ENCODE assay signal across 13 cellular contexts in genomic region chr9:68983008-68983411, GRCh38. TPM values are rescaled to one million over a fixed set of nuclear protein-coding genes. Genes with fewer than 3 reads are reported as not detected.
DNase-seq lines count a peak whose midpoint lies in the region; ATAC-seq lines count a peak whose summit lies in the region.
"Had no signal": no experiment of that assay in that cellular context is flagged by ENCODE, and none has a peak within 500 bp of the region (broad histone marks: within the 10 kb centered on the region; RNA-seq: fewer than 3 reads in every experiment).

No MANE protein-coding gene starts in this region.

- H3K27ac Mint-ChIP-seq in activated naive CD4-positive, alpha-beta T cell treated with anti-CD3 and anti-CD28 coated beads, Interleukin-2, amount 10 ng/mL, durations not matched to agents 7 days and 5 days: no peak overlapping the region
- H3K27ac Mint-ChIP-seq: activated naive CD4-positive, alpha-beta T cell treated with anti-CD3 and anti-CD28 coated beads, Interleukin-2, amount 50 U/mL, for 24 hours had no signal

- DNase-seq in HUDEP-2 (lab: John Stamatoyannopoulos, UW; ENCODE audit: unreplicated experiment in 76 of 76) (peak in 73 of 76 experiments; percentile 18 to 91 (median 71)), left ventricle myocardium superior (no peak), kidney glomerular epithelial cell (lab: John Stamatoyannopoulos, UW) (no peak), NCI-H774 (lab: John Stamatoyannopoulos, UW) (no peak)
- DNase-seq in activated naive CD4-positive, alpha-beta T cell treated with anti-CD3 and anti-CD28 coated beads, Interleukin-2, amount 10 ng/mL, durations not matched to agents 7 days and 5 days: no peak
- DNase-seq: NCI-H1105 treated with DMSO at 0.1 percent for 48 hours, NCI-H524 treated with DMSO at 0.1 percent for 48 hours, SK-N-SH had no signal

- H3K27me3 Mint-ChIP-seq in activated naive CD4-positive, alpha-beta T cell treated with anti-CD3 and anti-CD28 coated beads, Interleukin-2, amount 10 ng/mL, durations not matched to agents 7 days and 5 days: peaks cover 3% of the 10 kb centered on the region
- H3K27me3 Mint-ChIP-seq: activated naive CD4-positive, alpha-beta T cell treated with anti-CD3 and anti-CD28 coated beads, Interleukin-2, amount 50 U/mL, for 24 hours had no signal

- peaks cover 31% of the 10 kb centered on the region for H3K4me1 Mint-ChIP-seq in activated naive CD4-positive, alpha-beta T cell treated with anti-CD3 and anti-CD28 coated beads, Interleukin-2, amount 10 ng/mL, durations not matched to agents 7 days and 5 days

- intact Hi-C loops in left ventricle myocardium superior (cut with micrococcal nuclease): no loop called here

- no peak overlapping the region for H3K4me3 Mint-ChIP-seq in activated naive CD4-positive, alpha-beta T cell treated with anti-CD3 and anti-CD28 coated beads, Interleukin-2, amount 10 ng/mL, durations not matched to agents 7 days and 5 days
- H3K4me3 Mint-ChIP-seq: activated naive CD4-positive, alpha-beta T cell treated with anti-CD3 and anti-CD28 coated beads, Interleukin-2, amount 50 U/mL, for 24 hours had no signal

- CTCF ChIA-PET in activated naive CD4-positive, alpha-beta T cell treated with anti-CD3 and anti-CD28 coated beads, Interleukin-2, amount 10 ng/mL, durations not matched to agents 7 days and 5 days (lab: Charles Lee): no interaction called here

- no peaks in the 10 kb centered on the region for H3K36me3 Mint-ChIP-seq in activated naive CD4-positive, alpha-beta T cell treated with anti-CD3 and anti-CD28 coated beads, Interleukin-2, amount 10 ng/mL, durations not matched to agents 7 days and 5 days
- H3K36me3 Mint-ChIP-seq: activated naive CD4-positive, alpha-beta T cell treated with anti-CD3 and anti-CD28 coated beads, Interleukin-2, amount 50 U/mL, for 24 hours had no signal

- no peaks in the 10 kb centered on the region for H3K9me3 Mint-ChIP-seq in activated naive CD4-positive, alpha-beta T cell treated with anti-CD3 and anti-CD28 coated beads, Interleukin-2, amount 10 ng/mL, durations not matched to agents 7 days and 5 days
- H3K9me3 Mint-ChIP-seq: activated naive CD4-positive, alpha-beta T cell treated with anti-CD3 and anti-CD28 coated beads, Interleukin-2, amount 50 U/mL, for 24 hours had no signal

- peak; percentile 46 for ATAC-seq in GM18861 (IDR thresholded peaks at IDR 0.05; ENCODE audit: unreplicated experiment)
- ATAC-seq in GM21381 (IDR thresholded peaks at IDR 0.05; ENCODE audit: unreplicated experiment): peak; percentile 15
- peak; percentile 45 for ATAC-seq in left ventricle myocardium superior

RNA-seq across cellular contexts. Expression of gene PRKACG, which starts 30.9 kb away (rescaled TPM):
- not detected for total RNA-seq in left ventricle myocardium superior
- total RNA-seq: fibroblast of lung, mucosa of gallbladder had no signal

RNA-seq across cellular contexts. Expression of gene FXN, which starts 52.5 kb away (rescaled TPM):
- total RNA-seq in left ventricle myocardium superior: 35.8 TPM

Comparison
In these comparisons a context has a peak if more than half of its experiments do, and no peak if none do; other contexts are left out.
1. DNase-seq: peak in HUDEP-2 (73 of 76); none in left ventricle myocardium superior (single experiment), kidney glomerular epithelial cell (single experiment), activated naive CD4-positive, alpha-beta T cell treated with anti-CD3 and anti-CD28 coated beads, Interleukin-2, amount 10 ng/mL, durations not matched to agents 7 days and 5 days (single experiment) and NCI-H774 (single experiment).
2. Peak in every context shown above with its lines, with median percentiles within 50 percentile points of each other: ATAC-seq.